In genomic region chr13:37059136-37059847, GRCh38 we compare ENCODE assay signal across 8 cellular contexts. TPM values are rescaled to one million over a fixed set of nuclear protein-coding genes. Genes with fewer than 3 reads are reported as not detected.
DNase-seq lines count a peak whose midpoint lies in the region; ATAC-seq, FAIRE-seq and TF ChIP-seq lines count a peak whose summit lies in the region.

SUPT20H (minus strand) TSS chr13:37059688; CDS start chr13:37051490, 8,198 bp downstream.

- intact Hi-C loops in ascending aorta (cut with DNase I) (loop anchor here (1.0 kb wide), 1 partner anchor 59 kb away; the partner anchor contains the start of gene EXOSC8), right cardiac atrium (cut with DNase I) (no loop called here), uterus (cut with DNase I; ENCODE audit: low total_unique reads) (no loop called here)

- H3K4me1 Mint-ChIP-seq in T-helper 2 cell treated with Interferon-gamma antibody and Interleukin-4, amounts not matched to agents 5 μg/mL and 100 μg/mL, for 36 hours (ENCODE audit: low read depth), result peaks cover 12% of the 10 kb centered on the region

- H3K9me3 Mint-ChIP-seq in T-helper 2 cell treated with Interferon-gamma antibody and Interleukin-4, amounts not matched to agents 5 μg/mL and 100 μg/mL, for 36 hours, result no peaks in the 10 kb centered on the region

- peak; percentile 99 for ATAC-seq in HG02970 (IDR thresholded peaks at IDR 0.05; ENCODE audit: low FRiP score, unreplicated experiment)
- ATAC-seq in right cardiac atrium, result peak; percentile 99

- peaks cover 7 to 9% of the 10 kb centered on the region in 2 donors for H3K4me1 ChIP-seq in ascending aorta
- peaks cover 3% of the 10 kb centered on the region for H3K4me1 ChIP-seq in right cardiac atrium (ENCODE audit: control insufficient read depth, insufficient read depth, low read length)
- H3K4me1 ChIP-seq in uterus, result peaks cover 4 to 7% of the 10 kb centered on the region in 2 donors

- H3K36me3 Mint-ChIP-seq in T-helper 2 cell treated with Interferon-gamma antibody and Interleukin-4, amounts not matched to agents 5 μg/mL and 100 μg/mL, for 36 hours (ENCODE audit: low read depth), result peaks cover 28% of the 10 kb centered on the region

- H3K36me3 ChIP-seq in ascending aorta (no peaks in the 10 kb centered on the region), uterus (no peaks in the 10 kb centered on the region)

- H3K9me3 ChIP-seq in ascending aorta, result no peaks in the 10 kb centered on the region
- H3K9me3 ChIP-seq in right cardiac atrium (ENCODE audit: control insufficient read depth, low read length), result no peaks in the 10 kb centered on the region
- H3K9me3 ChIP-seq in uterus, result no peaks in the 10 kb centered on the region

- peak; percentile 89 for FAIRE-seq in GM18507 (lab: Jason Lieb, UNC)

- WGBS in right cardiac atrium, result under 1% methylated on average over 63 of the region's 63 CpGs

- H3K27me3 ChIP-seq in ascending aorta (no peaks in the 10 kb centered on the region), right cardiac atrium (ENCODE audit: control insufficient read depth, insufficient read depth) (no peaks in the 10 kb centered on the region), uterus (no peaks in the 10 kb centered on the region)

- H3K27me3 Mint-ChIP-seq in T-helper 2 cell treated with Interferon-gamma antibody and Interleukin-4, amounts not matched to agents 5 μg/mL and 100 μg/mL, for 36 hours (ENCODE audit: low read depth), result peaks cover 8% of the 10 kb centered on the region

- TF ChIP-seq CTCF in ascending aorta (IDR thresholded peaks at IDR 0.05) (peak in 1 of 3 experiments; percentile 3), uterus (IDR thresholded peaks at IDR 0.05) (peak in 2 of 4 experiments; percentile 9 to 20)

- DNase-seq in GM18507 (ENCODE audit: extremely low spot score, insufficient read length, low read depth) (peak; percentile 77), NCI-H2029 (lab: John Stamatoyannopoulos, UW) (peak; percentile 73), ascending aorta (ENCODE audit: low spot score in 2 of 2) (peak; percentile 65 to 95), right cardiac atrium (peak; percentile 96 to 98 (median 98)), putamen (ENCODE audit: low spot score) (peak; percentile 90), uterus (peak; percentile 89 to 94)
- peak; percentile 87 for DNase-seq in T-helper 2 cell treated with Interferon-gamma antibody and Interleukin-4, amounts not matched to agents 5 μg/mL and 100 μg/mL, for 36 hours (ENCODE audit: low spot score)

- peak; percentile 77 to 86 for TF ChIP-seq POLR2A in uterus (IDR thresholded peaks at IDR 0.05)

- H3K4me3 ChIP-seq in ascending aorta, result peak within 1 kb of the TSS; percentile 70 to 85
- H3K4me3 ChIP-seq in right cardiac atrium (ENCODE audit: low read length), result peak within 1 kb of the TSS; percentile 73
- peak within 1 kb of the TSS; percentile 59 to 88 for H3K4me3 ChIP-seq in uterus

- peak within 1 kb of the TSS; percentile 96 for H3K27ac Mint-ChIP-seq in T-helper 2 cell treated with Interferon-gamma antibody and Interleukin-4, amounts not matched to agents 5 μg/mL and 100 μg/mL, for 36 hours

- peak within 1 kb of the TSS; percentile 89 for H3K4me3 Mint-ChIP-seq in T-helper 2 cell treated with Interferon-gamma antibody and Interleukin-4, amounts not matched to agents 5 μg/mL and 100 μg/mL, for 36 hours

- H3K27ac ChIP-seq in ascending aorta (peak within 1 kb of the TSS; percentile 89), right cardiac atrium (ENCODE audit: low read length) (peak within 1 kb of the TSS; percentile 77), uterus (peak within 1 kb of the TSS; percentile 88 to 92)

RNA-seq across cellular contexts. Expression of gene SUPT20H, which starts in this region (rescaled TPM):
- total RNA-seq in ascending aorta, result 9.9 TPM
- total RNA-seq in right cardiac atrium, result 10 to 100 TPM; 28.5 to 32.2 (median 30.9) TPM
- polyA plus RNA-seq in right cardiac atrium, result 20.0 TPM
- 100 to 1,000 TPM in 1 of 4 donors, 10 to 100 TPM in 3; 39.7 to 119 (median 88.2) TPM for total RNA-seq in uterus

Comparison
In these comparisons a context has a peak if more than half of its experiments do, and no peak if none do; other contexts are left out.
1. Peak in every context shown above with its lines: DNase-seq, ATAC-seq, H3K4me3 ChIP-seq and H3K27ac ChIP-seq.